Comparison of ENCODE assay signal across 14 cellular contexts in genomic region chrX:34884693-34885277, GRCh38. TPM values are rescaled to one million over a fixed set of nuclear protein-coding genes. Genes with fewer than 3 reads are reported as not detected.
DNase-seq lines count a peak whose midpoint lies in the region; ATAC-seq, FAIRE-seq and TF ChIP-seq lines count a peak whose summit lies in the region.
"Had no signal": no experiment of that assay in that cellular context is flagged by ENCODE, and none has a peak within 500 bp of the region (broad histone marks: within the 10 kb centered on the region; RNA-seq: fewer than 3 reads in every experiment).

No MANE protein-coding gene starts in this region.

- no peak overlapping the region for H3K18ac ChIP-seq in mesenchymal stem cell (ENCODE audit: low read depth in 1 of 2, low read length in 2 of 2)

- no peak for TF ChIP-seq CTCF in NB4 (IDR thresholded peaks at IDR 0.05; ENCODE audit: low read depth, low read length)
- TF ChIP-seq CTCF in cardiac fibroblast (IDR thresholded peaks at IDR 0.05; ENCODE audit: low read depth, low read length), result no peak

- no peaks in the 10 kb centered on the region for H3K9me3 ChIP-seq in mesenchymal stem cell (ENCODE audit: control insufficient read depth, low read length)
- H3K9me3 ChIP-seq in small intestine (ENCODE audit: control insufficient read depth, low read depth), result no peaks in the 10 kb centered on the region
- H3K9me3 ChIP-seq: heart right ventricle, upper lobe of left lung had no signal

- no peak overlapping the region for H2AK5ac ChIP-seq in mesenchymal stem cell (ENCODE audit: low read length, severe bottlenecking)

- DNase-seq in DMS53 (lab: John Stamatoyannopoulos, UW) (peak; percentile 90), NB4 (ENCODE audit: low read depth) (peak; percentile 22), cardiac fibroblast (ENCODE audit: low read depth in 2 of 2) (peak; percentile 72 to 83), mesenchymal stem cell (peak; percentile 87), COR-L47 (lab: John Stamatoyannopoulos, UW) (no peak), hypothalamus (lab: John Stamatoyannopoulos, UW) (no peak), small intestine (no peak)
- DNase-seq: anterior cingulate cortex; heart right ventricle; naive thymus-derived CD8-positive, alpha-beta T cell; NCI-H2029; upper lobe of left lung had no signal

- no peak overlapping the region for H3K4me2 ChIP-seq in mesenchymal stem cell (ENCODE audit: low read length, poor library complexity, severe bottlenecking)
- H3K4me2 ChIP-seq: GM23338 had no signal

- peak overlapping the region; percentile 61 for H3K27ac ChIP-seq in mesenchymal stem cell (ENCODE audit: low read length, poor library complexity, severe bottlenecking)
- H3K27ac ChIP-seq in small intestine (ENCODE audit: low read depth in 1 of 2, low read length in 1 of 2), result no peak overlapping the region
- H3K27ac ChIP-seq: heart right ventricle, upper lobe of left lung had no signal

- H2BK5ac ChIP-seq in mesenchymal stem cell (ENCODE audit: low read depth, low read length, poor library complexity, severe bottlenecking), result no peak overlapping the region

- no peak overlapping the region for H2BK15ac ChIP-seq in mesenchymal stem cell (ENCODE audit: low read depth, poor library complexity, severe bottlenecking)

- 0% methylated on average over 2 of the region's 2 CpGs for WGBS in mesenchymal stem cell
- 38 to 47% (median 43%) methylated on average over 2 of the region's 2 CpGs for WGBS in small intestine, 3 donors

- no peak overlapping the region for H3K14ac ChIP-seq in mesenchymal stem cell (ENCODE audit: low read length in 2 of 2)

- no peaks in the 10 kb centered on the region for H3K27me3 ChIP-seq in mesenchymal stem cell (ENCODE audit: control insufficient read depth in 1 of 2, insufficient read depth in 1 of 2, low read length in 2 of 2)
- H3K27me3 ChIP-seq in small intestine (ENCODE audit: control insufficient read depth in 2 of 2, insufficient read depth in 2 of 2, low read length in 2 of 2), result no peaks in the 10 kb centered on the region
- H3K27me3 ChIP-seq: upper lobe of left lung had no signal

- no peak overlapping the region for H3K23ac ChIP-seq in mesenchymal stem cell (ENCODE audit: low read length in 2 of 2)

- H3K9ac ChIP-seq in mesenchymal stem cell (ENCODE audit: low read length), result peak overlapping the region; percentile 36

- no peak overlapping the region for H4K8ac ChIP-seq in mesenchymal stem cell (ENCODE audit: low read length)

- H4K91ac ChIP-seq in mesenchymal stem cell (ENCODE audit: low read length), result no peak overlapping the region

- ATAC-seq in HG03439 (IDR thresholded peaks at IDR 0.05; ENCODE audit: unreplicated experiment), result no peak
- ATAC-seq: GM23338; naive thymus-derived CD8-positive, alpha-beta T cell had no signal

- H3K36me3 ChIP-seq in mesenchymal stem cell (ENCODE audit: control insufficient read depth in 1 of 2, insufficient read depth in 2 of 2, low read depth in 1 of 2, low read length in 2 of 2) (no peaks in the 10 kb centered on the region), small intestine (ENCODE audit: control insufficient read depth in 2 of 2, insufficient read depth in 2 of 2, low read length in 2 of 2) (no peaks in the 10 kb centered on the region)
- H3K36me3 ChIP-seq: heart right ventricle, upper lobe of left lung had no signal

- H3K4me3 ChIP-seq in NB4 (ENCODE audit: low read depth, low read length) (no peak overlapping the region), cardiac fibroblast (replicated peaks in 1 of 2; ENCODE audit: low read depth in 2 of 2, low read length in 2 of 2) (no peak overlapping the region), mesenchymal stem cell (ENCODE audit: insufficient read depth in 1 of 2, low read depth in 1 of 2, low read length in 2 of 2) (no peak overlapping the region), small intestine (ENCODE audit: low read depth in 1 of 2, low read length in 2 of 2) (no peak overlapping the region)
- H3K4me3 ChIP-seq: GM23338, heart right ventricle, upper lobe of left lung had no signal

- H3K4me1 ChIP-seq in mesenchymal stem cell (ENCODE audit: control insufficient read depth, insufficient read depth, low read depth, low read length) (peaks cover 1% of the 10 kb centered on the region), small intestine (ENCODE audit: control insufficient read depth in 2 of 2, insufficient read depth in 1 of 2, low read depth in 1 of 2, low read length in 1 of 2) (no peaks in the 10 kb centered on the region)
- H3K4me1 ChIP-seq: heart right ventricle, upper lobe of left lung had no signal

- H3K79me1 ChIP-seq in mesenchymal stem cell (replicated peaks; ENCODE audit: low read length, poor library complexity, severe bottlenecking), result no peaks in the 10 kb centered on the region

- no peak overlapping the region for H2BK120ac ChIP-seq in mesenchymal stem cell (ENCODE audit: low read depth, low read length)

- H3K4ac ChIP-seq in mesenchymal stem cell (ENCODE audit: low read depth in 1 of 2, low read length in 2 of 2), result no peak overlapping the region

- H2BK12ac ChIP-seq in mesenchymal stem cell (ENCODE audit: low read length in 2 of 2), result no peak overlapping the region

- TF ChIP-seq POLR2A in NB4 (IDR thresholded peaks at IDR 0.05; ENCODE audit: extremely low read depth, insufficient read length), result no peak

- H2AFZ ChIP-seq in mesenchymal stem cell (ENCODE audit: low read depth, low read length), result no peak overlapping the region
- H2AFZ ChIP-seq: GM23338 had no signal

- no peak for FAIRE-seq in small intestine (lab: Jason Lieb, UNC)

RNA-seq across cellular contexts. Expression of gene FAM47B, which starts 57.8 kb away (rescaled TPM):
- not detected for polyA plus RNA-seq in mesenchymal stem cell (2013, experiment 1 of 2)
- polyA plus RNA-seq in mesenchymal stem cell (2013, experiment 2 of 2), result not detected
- not detected for polyA plus RNA-seq in small intestine
- polyA plus RNA-seq: GM23338; heart right ventricle; naive thymus-derived CD8-positive, alpha-beta T cell had no signal

Comparison
In these comparisons a context has a peak if more than half of its experiments do, and no peak if none do; other contexts are left out.
1. DNase-seq: peak in DMS53 (single experiment), NB4 (single experiment), cardiac fibroblast (2 of 2) and mesenchymal stem cell (single experiment); none in COR-L47 (single experiment), hypothalamus (0 of 51) and small intestine (single experiment).